In genomic region chr1:53130878-53131589, GRCh38 we compare ENCODE assay signal across 1 cellular context.
TF ChIP-seq lines count a peak whose summit lies in the region.

No MANE protein-coding gene starts in this region.

TF ChIP-seq in IMR-90, 13 proteins besides CTCF, POLR2A, EP300 and RAD21:
- TF ChIP-seq MXI1 (IDR thresholded peaks at IDR 0.05; ENCODE audit: borderline replicate concordance, low read depth, low read length): no peak
- TF ChIP-seq ELK1 (IDR thresholded peaks at IDR 0.05; ENCODE audit: borderline replicate concordance, low read depth, low read length): no peak
- TF ChIP-seq MAZ (IDR thresholded peaks at IDR 0.05; ENCODE audit: borderline replicate concordance, low read depth, low read length): no peak
- no peak for TF ChIP-seq USF2 (IDR thresholded peaks at IDR 0.05; ENCODE audit: low read depth, low read length)
- no peak for TF ChIP-seq MAFK (IDR thresholded peaks at IDR 0.05; ENCODE audit: low read depth, low read length)
- no peak for TF ChIP-seq CEBPB (IDR thresholded peaks at IDR 0.05; ENCODE audit: low read depth, low read length)
- no peak for TF ChIP-seq RCOR1 (IDR thresholded peaks at IDR 0.05; ENCODE audit: insufficient replicate concordance, low read length)
- TF ChIP-seq RFX5 (IDR thresholded peaks at IDR 0.05; ENCODE audit: low read depth, low read length): no peak
